9 cellular contexts compared by ENCODE assay signal in the genomic region with DNA sequence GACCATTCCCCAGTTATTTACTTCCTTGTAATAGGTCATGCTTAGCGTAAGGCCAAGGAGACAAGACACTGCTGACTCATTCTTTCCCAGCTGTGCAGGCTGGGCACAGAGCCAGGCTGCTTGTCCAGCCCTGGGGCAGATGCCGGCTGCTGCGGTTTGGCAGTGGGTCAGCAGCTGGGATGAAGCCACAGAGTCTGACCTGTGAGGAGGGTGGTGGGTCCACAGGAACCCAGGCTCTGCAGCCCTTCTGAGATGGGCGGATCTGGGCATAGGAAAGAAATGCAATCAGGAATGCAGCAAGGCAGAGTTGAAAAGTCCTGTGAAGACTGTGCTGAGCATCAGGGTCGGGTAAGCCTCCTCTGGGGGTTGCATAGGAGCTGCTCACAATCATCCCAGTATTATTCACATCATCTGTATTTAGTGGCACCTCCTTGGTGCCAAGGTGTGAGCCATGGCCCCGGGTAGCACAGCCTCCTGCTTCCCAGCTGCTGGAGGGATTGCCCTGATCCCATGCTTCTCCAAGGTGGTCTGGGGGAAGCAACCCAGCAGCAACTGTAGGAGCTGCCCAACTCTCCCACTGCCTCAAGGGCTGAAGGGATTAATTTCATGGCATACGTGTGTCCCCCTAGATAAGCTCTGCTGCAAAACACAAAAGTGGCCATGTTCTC.
A peak's percentile ranks its signal among the peaks of the same experiment; 100 is the strongest.
DNase-seq lines count a peak whose midpoint lies in the region; ATAC-seq, FAIRE-seq and TF ChIP-seq lines count a peak whose summit lies in the region.
"Had no signal": no experiment of that assay in that cellular context is flagged by ENCODE, and none has a peak within 500 bp of the region (broad histone marks: within the 10 kb centered on the region; RNA-seq: fewer than 3 reads in every experiment).

No MANE protein-coding gene starts in this region.

- H3K9me3 ChIP-seq in RWPE2 (ENCODE audit: severe bottlenecking): no peaks in the 10 kb centered on the region
- H3K9me3 ChIP-seq in pancreas: no peaks in the 10 kb centered on the region
- no peaks in the 10 kb centered on the region for H3K9me3 ChIP-seq in effector memory CD4-positive, alpha-beta T cell (ENCODE audit: control insufficient read depth, low read length)

- H3K27me3 ChIP-seq in RWPE2 (ENCODE audit: insufficient read depth, poor library complexity, severe bottlenecking): peaks cover 48% of the 10 kb centered on the region
- H3K27me3 ChIP-seq in pancreas: no peaks in the 10 kb centered on the region
- no peaks in the 10 kb centered on the region for H3K27me3 ChIP-seq in effector memory CD4-positive, alpha-beta T cell (replicated peaks; ENCODE audit: control insufficient read depth, insufficient read depth, low read length, poor library complexity, severe bottlenecking)

- FAIRE-seq in pancreas (lab: Jason Lieb, UNC): no peak

- intact Hi-C loops in pancreas (cut with DNase I): no loop called here

- ATAC-seq in HG03135 (IDR thresholded peaks at IDR 0.05; ENCODE audit: unreplicated experiment): peak; percentile 56
- peak; percentile 95 for ATAC-seq in RWPE2 (ENCODE audit: low read depth)
- peak; percentile 83 to 94 (median 88) for ATAC-seq in pancreas
- ATAC-seq in HG02870 (IDR thresholded peaks at IDR 0.05; ENCODE audit: unreplicated experiment): no peak

- no peak overlapping the region for H3K4me3 ChIP-seq in RWPE2 (ENCODE audit: severe bottlenecking)
- no peak overlapping the region for H3K4me3 ChIP-seq in foreskin fibroblast (ENCODE audit: low read depth in 1 of 2, low read length in 2 of 2)
- no peak overlapping the region for H3K4me3 ChIP-seq in pancreas
- no peak overlapping the region for H3K4me3 ChIP-seq in effector memory CD4-positive, alpha-beta T cell (ENCODE audit: insufficient read depth, low read depth, low read length, poor library complexity, severe bottlenecking)

- H3K36me3 ChIP-seq in RWPE2 (ENCODE audit: low read depth) (no peaks in the 10 kb centered on the region), pancreas (no peaks in the 10 kb centered on the region)
- H3K36me3 ChIP-seq in effector memory CD4-positive, alpha-beta T cell (ENCODE audit: control insufficient read depth, insufficient read depth, low read length): no peaks in the 10 kb centered on the region

- H3K27ac ChIP-seq in RWPE2 (ENCODE audit: poor library complexity, severe bottlenecking) (no peak overlapping the region), pancreas (no peak overlapping the region)
- no peak overlapping the region for H3K27ac ChIP-seq in effector memory CD4-positive, alpha-beta T cell (ENCODE audit: insufficient read depth, low read length, poor library complexity, severe bottlenecking)
- H3K27ac ChIP-seq: C4-2B had no signal

- no peak for TF ChIP-seq CTCF in RWPE2 (IDR thresholded peaks at IDR 0.05; ENCODE audit: poor library complexity, severe bottlenecking)
- no peak for TF ChIP-seq CTCF in foreskin fibroblast (IDR thresholded peaks at IDR 0.05; ENCODE audit: low read depth, low read length)
- TF ChIP-seq CTCF in pancreas (IDR thresholded peaks at IDR 0.05): no peak

- WGBS in pancreas, 2 donors: 20 to 26% methylated on average over 7 of the region's 7 CpGs

- H3K4me1 ChIP-seq in RWPE2 (ENCODE audit: insufficient read depth, poor library complexity, severe bottlenecking): peaks cover 9% of the 10 kb centered on the region
- peaks cover 15 to 34% (median 28%) of the 10 kb centered on the region in 3 donors for H3K4me1 ChIP-seq in pancreas
- H3K4me1 ChIP-seq in effector memory CD4-positive, alpha-beta T cell (ENCODE audit: control insufficient read depth, insufficient read depth, low read length, poor library complexity, severe bottlenecking): no peaks in the 10 kb centered on the region

- peak; percentile 79 for DNase-seq in NCI-H2227 treated with DMSO at 0.1 percent for 48 hours (lab: John Stamatoyannopoulos, UW)
- no peak for DNase-seq in NCI-H2227 (lab: John Stamatoyannopoulos, UW; ENCODE audit: unreplicated experiment)
- peak; percentile 93 for DNase-seq in RWPE2 (ENCODE audit: low spot score)
- DNase-seq in foreskin fibroblast: peak; percentile 83 to 92
- peak; percentile 85 to 97 (median 91) for DNase-seq in pancreas
- no peak for DNase-seq in effector memory CD4-positive, alpha-beta T cell

Comparison
In these comparisons a context has a peak if more than half of its experiments do, and no peak if none do; other contexts are left out.
1. DNase-seq: peak in NCI-H2227 treated with DMSO at 0.1 percent for 48 hours (single experiment), RWPE2 (single experiment), foreskin fibroblast (2 of 2) and pancreas (6 of 6); none in NCI-H2227 (single experiment) and effector memory CD4-positive, alpha-beta T cell (0 of 3).